In the genomic region with DNA sequence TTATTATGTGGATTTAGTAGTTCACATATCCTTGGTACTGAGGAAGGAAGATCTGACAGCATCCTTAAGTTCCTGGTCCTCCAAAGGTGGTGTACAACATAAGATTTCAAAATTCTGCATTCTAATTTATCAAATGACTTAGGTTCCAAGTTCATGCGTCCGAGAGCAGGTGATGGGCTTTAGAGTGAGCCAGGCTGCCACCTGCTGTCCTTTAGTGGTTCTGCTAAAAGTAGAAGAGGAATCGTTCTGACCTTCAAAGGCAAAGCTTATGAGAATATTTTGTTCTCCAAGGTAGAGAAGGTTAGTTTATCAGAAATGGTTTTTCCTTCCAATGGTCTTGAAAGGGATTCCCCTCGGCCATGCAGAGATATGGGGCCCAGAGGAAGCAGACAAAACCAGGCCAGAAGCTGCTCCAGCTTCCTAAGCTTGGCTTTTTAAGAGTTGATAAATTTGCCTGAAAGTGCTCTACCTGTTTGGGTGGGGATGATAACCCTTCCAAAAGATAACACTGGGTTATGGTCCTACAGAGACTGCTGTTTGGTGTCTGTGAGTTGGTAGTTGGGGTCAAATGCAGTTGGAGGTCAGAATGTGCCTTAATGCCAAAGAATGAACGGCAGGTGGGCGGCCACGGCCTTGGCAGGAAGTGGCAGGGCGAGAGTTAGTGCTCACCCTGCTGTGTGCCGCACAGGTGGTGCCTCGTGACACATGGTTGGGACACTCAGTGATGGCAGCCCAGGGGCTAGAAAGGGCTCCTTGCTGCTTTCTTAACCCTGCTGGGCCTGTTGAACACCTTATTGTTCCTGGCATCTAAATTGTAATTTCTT, we compare ENCODE assay signal across 9 cellular contexts. TPM values are rescaled to one million over a fixed set of nuclear protein-coding genes. Genes with fewer than 3 reads are reported as not detected.
DNase-seq lines count a peak whose midpoint lies in the region; ATAC-seq, FAIRE-seq and TF ChIP-seq lines count a peak whose summit lies in the region.
"Had no signal": no experiment of that assay in that cellular context is flagged by ENCODE, and none has a peak within 500 bp of the region (broad histone marks: within the 10 kb centered on the region; RNA-seq: fewer than 3 reads in every experiment).

No MANE protein-coding gene starts in this region.

- intact Hi-C loops in activated naive CD4-positive, alpha-beta T cell treated with anti-CD3 and anti-CD28 coated beads for 36 hours (cut with micrococcal nuclease), result loop anchor here (1.0 kb wide), 3 partner anchors 139 to 157 kb away; no protein-coding TSS in a partner anchor

- H3K36me3 Mint-ChIP-seq in activated naive CD4-positive, alpha-beta T cell treated with anti-CD3 and anti-CD28 coated beads for 36 hours (ENCODE audit: low read depth), result peaks cover 1% of the 10 kb centered on the region

- WGBS in gastroesophageal sphincter (ENCODE audit: low coverage in 1 of 2), 2 donors, result 0% methylated on average over 2 to 4 of the region's 10 CpGs

- H3K27me3 Mint-ChIP-seq in activated naive CD4-positive, alpha-beta T cell treated with anti-CD3 and anti-CD28 coated beads for 36 hours (ENCODE audit: low read depth), result no peaks in the 10 kb centered on the region

- peak overlapping the region; percentile 42 for H3K27ac Mint-ChIP-seq in activated naive CD4-positive, alpha-beta T cell treated with anti-CD3 and anti-CD28 coated beads for 36 hours

- peak; percentile 67 for FAIRE-seq in D721Med (lab: Jason Lieb, UNC)

- TF ChIP-seq POLR2A in gastroesophageal sphincter (IDR thresholded peaks at IDR 0.05), result no peak

- TF ChIP-seq EP300 in gastroesophageal sphincter (IDR thresholded peaks at IDR 0.05), result no peak

- H3K9me3 Mint-ChIP-seq in activated naive CD4-positive, alpha-beta T cell treated with anti-CD3 and anti-CD28 coated beads for 36 hours, result no peaks in the 10 kb centered on the region

- no peak overlapping the region for H3K4me3 Mint-ChIP-seq in activated naive CD4-positive, alpha-beta T cell treated with anti-CD3 and anti-CD28 coated beads for 36 hours

- H3K36me3 ChIP-seq in KOPT-K1 (ENCODE audit: insufficient read depth, low read length) (peaks cover 24% of the 10 kb centered on the region), gastroesophageal sphincter (peaks cover 0 to 10% of the 10 kb centered on the region in 2 donors)

- ATAC-seq in gastroesophageal sphincter (no peak), GM21390 (IDR thresholded peaks at IDR 0.05; ENCODE audit: unreplicated experiment) (no peak), HG03196 (IDR thresholded peaks at IDR 0.05; ENCODE audit: unreplicated experiment) (no peak)

- H3K27ac ChIP-seq in KOPT-K1 (ENCODE audit: low read depth, low read length, poor library complexity, severe bottlenecking) (peak overlapping the region; percentile 38), gastroesophageal sphincter (peak overlapping the region in 1 of 4 donors; percentile 25)

- peaks cover 17% of the 10 kb centered on the region for H3K4me1 Mint-ChIP-seq in activated naive CD4-positive, alpha-beta T cell treated with anti-CD3 and anti-CD28 coated beads for 36 hours (ENCODE audit: low read depth)

- peak; percentile 78 for DNase-seq in D721Med (ENCODE audit: insufficient read length, low spot score)
- peak; percentile 70 for DNase-seq in RPMI8226
- peak; percentile 87 for DNase-seq in activated naive CD4-positive, alpha-beta T cell treated with anti-CD3 and anti-CD28 coated beads for 36 hours
- DNase-seq in pons (ENCODE audit: low spot score), result peak; percentile 92

- no peaks in the 10 kb centered on the region for H3K27me3 ChIP-seq in gastroesophageal sphincter

- peaks cover 0 to 50% (median 9%) of the 10 kb centered on the region in 3 donors for H3K4me1 ChIP-seq in gastroesophageal sphincter

- peak; percentile 86 for TF ChIP-seq CTCF in D721Med (IDR thresholded peaks at IDR 0.05; ENCODE audit: insufficient read depth, missing control alignments)
- TF ChIP-seq CTCF in gastroesophageal sphincter (IDR thresholded peaks at IDR 0.05), result peak; percentile 62 to 87 (median 82)

- CTCF ChIA-PET in activated naive CD4-positive, alpha-beta T cell treated with anti-CD3 and anti-CD28 coated beads for 36 hours (lab: Charles Lee), result interaction anchor here (0.6 to 8.3 kb wide), 34 partner anchors 9 to 243 kb away, joined by 3 to 255 read pairs (median 4); partner anchors contain the start of genes ADIPOR2 and WNT5B

- H3K4me3 ChIP-seq in gastroesophageal sphincter, result no peak overlapping the region

- no peaks in the 10 kb centered on the region for H3K9me3 ChIP-seq in KOPT-K1 (ENCODE audit: insufficient read depth, low read length, poor library complexity, severe bottlenecking)
- no peaks in the 10 kb centered on the region for H3K9me3 ChIP-seq in gastroesophageal sphincter

RNA-seq across cellular contexts. Expression of gene LRTM2, which starts 29.0 kb away (rescaled TPM):
- not detected for total RNA-seq in activated naive CD4-positive, alpha-beta T cell treated with anti-CD3 and anti-CD28 coated beads for 36 hours
- not detected for total RNA-seq in gastroesophageal sphincter
- total RNA-seq: T-helper 1 cell treated with Interleukin-12 subunit alpha and Interleukin-12 subunit beta and Interleukin-4 antibody, amounts not matched to agents 30 ng/mL and 1 ng/mL, for 36 hours had no signal
